Comparison of ENCODE assay signal across 11 cellular contexts in genomic region chr18:13539050-13539449, GRCh38.
DNase-seq lines count a peak whose midpoint lies in the region; ATAC-seq and TF ChIP-seq lines count a peak whose summit lies in the region.
"Had no signal": no experiment of that assay in that cellular context is flagged by ENCODE, and none has a peak within 500 bp of the region (broad histone marks: within the 10 kb centered on the region; RNA-seq: fewer than 3 reads in every experiment).

No MANE protein-coding gene starts in this region.

- peaks cover 25 to 70% (median 56%) of the 10 kb centered on the region in 4 donors for H3K4me1 ChIP-seq in stomach
- H3K4me1 ChIP-seq: foreskin keratinocyte had no signal

- DNase-seq in activated gamma-delta T cell treated with Interleukin-2 at 50 U/mL for 16 hours = peak; percentile 36
- DNase-seq in activated gamma-delta T cell (lab: John Stamatoyannopoulos, UW) = no peak
- peak; percentile 24 to 45 for DNase-seq in NOMO-1 (lab: John Stamatoyannopoulos, UW; ENCODE audit: unreplicated experiment in 2 of 2)
- DNase-seq in effector CD4-positive, alpha-beta T cell = peak; percentile 27
- no peak for DNase-seq in stomach
- no peak for DNase-seq in inferior parietal cortex (ENCODE audit: extremely low spot score)
- no peak for DNase-seq in dermis blood vessel endothelial cell
- DNase-seq: AML-193, amniotic stem cell, foreskin keratinocyte had no signal

- no peak for TF ChIP-seq POLR2A in stomach (IDR thresholded peaks at IDR 0.05)

- H3K27me3 ChIP-seq in stomach = no peaks in the 10 kb centered on the region
- H3K27me3 ChIP-seq: foreskin keratinocyte had no signal

- no peak overlapping the region for H3K4me3 ChIP-seq in stomach

- 23 to 37% (median 32%) methylated on average over 6 of the region's 6 CpGs for WGBS in stomach, 5 donors

- no peaks in the 10 kb centered on the region for H3K9me3 ChIP-seq in stomach

- H3K36me3 ChIP-seq in stomach = no peaks in the 10 kb centered on the region

- no peak for TF ChIP-seq EP300 in stomach (IDR thresholded peaks at IDR 0.05)

- ATAC-seq in GM19463 (IDR thresholded peaks at IDR 0.05; ENCODE audit: unreplicated experiment) = no peak
- ATAC-seq: foreskin keratinocyte had no signal

- intact Hi-C loops in stomach (cut with DNase I; ENCODE audit: low total_unique reads) = no loop called here

- TF ChIP-seq CTCF in stomach (IDR thresholded peaks at IDR 0.05) = no peak

- peak overlapping the region in 3 of 5 donors; percentile 21 to 66 (median 47) for H3K27ac ChIP-seq in stomach
- H3K27ac ChIP-seq: foreskin keratinocyte had no signal

Comparison
In these comparisons a context has a peak if more than half of its experiments do, and no peak if none do; other contexts are left out.
1. DNase-seq: peak in activated gamma-delta T cell treated with Interleukin-2 at 50 U/mL for 16 hours (single experiment), NOMO-1 (2 of 2) and effector CD4-positive, alpha-beta T cell (single experiment); none in activated gamma-delta T cell (single experiment), stomach (single experiment), inferior parietal cortex (single experiment) and dermis blood vessel endothelial cell (single experiment).